In the genomic region with DNA sequence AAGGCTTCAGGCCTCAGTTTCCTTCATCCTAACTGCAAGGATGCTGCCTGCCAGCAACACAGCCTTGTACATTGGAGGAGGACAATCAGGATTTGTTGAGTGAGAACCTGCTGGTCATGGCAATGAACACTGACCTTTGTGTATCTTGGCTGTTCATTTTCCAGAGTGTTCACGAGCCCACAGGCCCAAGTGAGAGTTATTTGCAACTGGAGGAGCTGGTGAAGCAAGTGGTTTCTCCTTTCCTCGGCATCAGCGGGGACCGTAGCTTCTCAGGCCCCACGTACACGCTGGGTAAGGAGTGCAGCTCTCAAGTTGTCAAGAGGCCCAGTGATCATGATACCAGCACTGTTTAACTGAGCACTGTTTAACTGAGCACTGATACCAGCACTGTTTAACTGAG, we compare ENCODE assay signal across 14 cellular contexts.
"Had no signal": no experiment of that assay in that cellular context is flagged by ENCODE, and none has a peak within 500 bp of the region (broad histone marks: within the 10 kb centered on the region; RNA-seq: fewer than 3 reads in every experiment).

No MANE protein-coding gene starts in this region.

- H3K27ac Mint-ChIP-seq: activated T-helper 1 cell treated with anti-CD3 and anti-CD28 coated beads, Interleukin-12 subunit alpha, Interleukin-12 subunit beta, Interleukin-2, Interleukin-4 antibody, amounts not matched to agents 30 ng/mL and 10 ng/mL and 1 ng/mL, durations not matched to agents 14 hours and 24 hours and 36 hours; endodermal cell had no signal

- H3K4me3 ChIP-seq: prostate gland, sigmoid colon had no signal

- DNase-seq: activated naive CD4-positive, alpha-beta T cell treated with Interleukin-2 at 50 U/mL for 16 hours; endodermal cell; hippocampal formation; lower lobe of right lung; naive B cell; sigmoid colon; stimulated activated CD4-positive, alpha-beta T cell treated with anti-CD3 and anti-CD28 coated beads, Interleukin-2, amount 100 ng/mL, for 24 hours; stimulated activated naive CD4-positive, alpha-beta T cell treated with Interleukin-2 at 50 U/mL for 16 hours; upper lobe of left lung had no signal

- H3K4me3 Mint-ChIP-seq: activated T-helper 1 cell treated with anti-CD3 and anti-CD28 coated beads, Interleukin-12 subunit alpha, Interleukin-12 subunit beta, Interleukin-2, Interleukin-4 antibody, amounts not matched to agents 30 ng/mL and 10 ng/mL and 1 ng/mL, durations not matched to agents 14 hours and 24 hours and 36 hours; endodermal cell had no signal

- H3K9me3 Mint-ChIP-seq: activated T-helper 1 cell treated with anti-CD3 and anti-CD28 coated beads, Interleukin-12 subunit alpha, Interleukin-12 subunit beta, Interleukin-2, Interleukin-4 antibody, amounts not matched to agents 30 ng/mL and 10 ng/mL and 1 ng/mL, durations not matched to agents 14 hours and 24 hours and 36 hours; endodermal cell had no signal

- H3K27me3 Mint-ChIP-seq: brain, naive B cell had no signal

- H3K9me3 ChIP-seq: lower lobe of right lung, prostate gland, sigmoid colon, upper lobe of left lung had no signal

- ATAC-seq: activated CD4-positive, CD25-positive, alpha-beta regulatory T cell treated with anti-CD3 and anti-CD28 coated beads, Interleukin-2, amount 50 U/mL, for 24 hours; esophagus mucosa had no signal

- H3K27ac ChIP-seq: prostate gland, sigmoid colon had no signal

- H3K36me3 ChIP-seq: prostate gland, sigmoid colon had no signal

- H3K27me3 ChIP-seq: sigmoid colon, upper lobe of left lung had no signal

- H3K4me1 ChIP-seq: prostate gland had no signal
